ENCODE assay signal across 9 cellular contexts in the genomic region with DNA sequence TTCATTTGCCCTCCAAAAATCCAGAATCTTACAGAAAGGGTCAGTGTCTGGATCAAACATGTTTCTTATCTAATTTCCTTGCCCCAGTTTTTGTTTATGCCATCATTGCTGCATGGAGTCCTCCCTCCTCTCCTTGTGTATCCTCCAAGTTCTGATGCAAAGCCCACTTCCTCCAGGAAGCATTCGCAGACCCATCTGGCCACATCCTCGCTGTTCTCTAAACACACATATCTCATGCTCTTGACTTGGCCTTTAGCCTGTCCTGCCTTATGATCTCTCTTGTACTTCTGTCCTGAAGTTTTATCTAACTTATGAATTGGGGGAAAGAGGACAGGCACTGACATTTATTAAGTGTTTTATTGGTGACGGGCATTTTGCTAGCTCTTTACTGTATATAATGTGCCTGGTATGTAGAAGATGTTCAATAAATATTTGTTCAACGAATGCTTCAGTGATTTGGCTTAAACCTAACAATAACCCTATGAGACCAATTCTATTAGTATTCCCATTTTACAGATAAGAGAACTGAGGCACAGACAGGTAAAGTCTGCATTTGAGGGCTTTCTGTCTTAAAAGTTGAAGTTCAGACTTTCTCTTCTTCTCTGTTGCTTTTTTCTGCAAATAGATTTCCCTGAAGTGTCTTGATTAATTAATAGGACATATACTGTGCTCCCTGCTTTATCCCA. TPM values are rescaled to one million over a fixed set of nuclear protein-coding genes. Genes with fewer than 3 reads are reported as not detected.
DNase-seq lines count a peak whose midpoint lies in the region; ATAC-seq and TF ChIP-seq lines count a peak whose summit lies in the region.
"Had no signal": no experiment of that assay in that cellular context is flagged by ENCODE, and none has a peak within 500 bp of the region (broad histone marks: within the 10 kb centered on the region; RNA-seq: fewer than 3 reads in every experiment).

No MANE protein-coding gene starts in this region.

- H3K9ac ChIP-seq in smooth muscle cell (ENCODE audit: low read depth) = peak overlapping the region; percentile 52

- no peak for ATAC-seq in HG03095 (IDR thresholded peaks at IDR 0.05; ENCODE audit: unreplicated experiment)

- no peaks in the 10 kb centered on the region for H3K79me2 ChIP-seq in smooth muscle cell (ENCODE audit: low read depth)

- H3K4me1 ChIP-seq in SJCRH30 = peaks cover 56% of the 10 kb centered on the region
- peaks cover 30% of the 10 kb centered on the region for H3K4me1 ChIP-seq in smooth muscle cell (ENCODE audit: low read depth)

- peak overlapping the region; percentile 67; the same call in 1 of the 2 replicates for H3K27ac ChIP-seq in SJCRH30
- H3K27ac ChIP-seq in smooth muscle cell (ENCODE audit: low read depth) = peak overlapping the region; percentile 95

- peaks cover 42% of the 10 kb centered on the region for H3F3A ChIP-seq in smooth muscle cell (ENCODE audit: low read depth)

- H3K9me3 ChIP-seq in SJCRH30 (replicated peaks) = no peaks in the 10 kb centered on the region
- no peaks in the 10 kb centered on the region for H3K9me3 ChIP-seq in smooth muscle cell (replicated peaks; ENCODE audit: low read depth)

- TF ChIP-seq CTCF in fibroblast of villous mesenchyme (IDR thresholded peaks at IDR 0.05; ENCODE audit: insufficient read depth, low read depth, low read length) (no peak), smooth muscle cell (IDR thresholded peaks at IDR 0.05; ENCODE audit: borderline replicate concordance, insufficient read depth, poor library complexity, severe bottlenecking) (no peak)

- H3K4me3 ChIP-seq in SJCRH30 (no peak overlapping the region), fibroblast of villous mesenchyme (ENCODE audit: low read depth, low read length) (no peak overlapping the region), smooth muscle cell (no peak overlapping the region)

- 31% methylated on average over 4 of the region's 4 CpGs for WGBS in smooth muscle cell (ENCODE audit: low lambda C conversion rate)

- DNase-seq in GDM1 (lab: John Stamatoyannopoulos, UW) = peak; percentile 8
- no peak for DNase-seq in SJCRH30
- peak; percentile 94 for DNase-seq in fibroblast of villous mesenchyme (ENCODE audit: low read depth)
- no peak for DNase-seq in smooth muscle cell (lab: John Stamatoyannopoulos, UW; ENCODE audit: unreplicated experiment)
- DNase-seq in RKO (ENCODE audit: low spot score) = no peak
- no peak for DNase-seq in NCI-H128 (lab: John Stamatoyannopoulos, UW; ENCODE audit: unreplicated experiment)
- DNase-seq: NCI-H2081 treated with DMSO at 0.1 percent for 48 hours, substantia nigra had no signal

- H3K27me3 ChIP-seq in SJCRH30 = no peaks in the 10 kb centered on the region
- H3K27me3 ChIP-seq in smooth muscle cell (ENCODE audit: low read depth) = no peaks in the 10 kb centered on the region

- H2AFZ ChIP-seq in smooth muscle cell (ENCODE audit: low read depth) = no peak overlapping the region

- no peaks in the 10 kb centered on the region for H3K36me3 ChIP-seq in SJCRH30
- H3K36me3 ChIP-seq in smooth muscle cell (ENCODE audit: low read depth) = no peaks in the 10 kb centered on the region

- peak overlapping the region; percentile 78 for H3K4me2 ChIP-seq in smooth muscle cell

- H4K20me1 ChIP-seq in smooth muscle cell (ENCODE audit: low read depth) = no peaks in the 10 kb centered on the region

RNA-seq across cellular contexts. Expression of a gene that starts 19.2 kb away (rescaled TPM):
- 332 and 336 TPM in 2 replicates for total RNA-seq in SJCRH30 (2014; rRNA removed; shearing (Covaris generic))
- 32.4 and 86.3 TPM in 2 replicates for total RNA-seq in fibroblast of villous mesenchyme
- total RNA-seq in smooth muscle cell = 629 and 752 TPM in 2 replicates
- polyA plus RNA-seq in smooth muscle cell = 929 and 1,018 TPM in 2 replicates

RNA-seq across cellular contexts. Expression of a gene that starts 47.4 kb away (rescaled TPM):
- total RNA-seq in SJCRH30 (2014; rRNA removed; shearing (Covaris generic)) = 33.5 and 43.2 TPM in 2 replicates
- total RNA-seq in fibroblast of villous mesenchyme (2.2 and 2.9 TPM in 2 replicates), smooth muscle cell (0.63 and 1.2 TPM in 2 replicates)
- 1.4 and 2.1 TPM in 2 replicates for polyA plus RNA-seq in smooth muscle cell

Comparison
In these comparisons a context has a peak if more than half of its experiments do, and no peak if none do; other contexts are left out.
1. DNase-seq: peak in GDM1 (single experiment) and fibroblast of villous mesenchyme (single experiment); none in SJCRH30 (0 of 2), smooth muscle cell (single experiment), RKO (single experiment) and NCI-H128 (single experiment).